Comparison of ENCODE assay signal across 8 cellular contexts in the genomic region with DNA sequence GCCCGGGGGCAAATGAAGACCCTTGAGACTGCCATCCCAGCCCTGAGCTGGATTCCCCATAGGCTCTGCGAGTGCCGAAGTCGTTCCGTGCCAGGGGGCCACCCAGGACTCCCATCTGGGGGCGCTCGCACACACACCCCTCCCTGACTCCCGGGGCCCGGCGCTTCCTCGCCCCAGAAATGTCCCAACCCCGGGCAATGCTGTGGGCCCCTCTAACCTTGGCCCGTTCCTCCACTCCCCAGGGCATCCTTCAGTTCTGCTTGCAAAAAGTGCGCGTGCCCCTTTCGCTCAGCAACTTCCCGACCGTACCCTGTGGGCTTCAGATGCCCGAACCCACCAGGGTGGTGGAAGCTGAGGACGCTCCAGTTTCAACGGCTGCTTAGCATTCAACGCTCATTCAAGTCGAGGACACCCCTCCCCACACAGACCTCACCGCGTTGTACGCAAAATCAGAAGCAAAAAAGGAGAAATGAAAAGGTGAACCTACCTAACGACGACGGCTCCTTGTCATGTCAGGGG. TPM values are rescaled to one million over a fixed set of nuclear protein-coding genes. Genes with fewer than 3 reads are reported as not detected.
DNase-seq lines count a peak whose midpoint lies in the region; ATAC-seq and TF ChIP-seq lines count a peak whose summit lies in the region.

No MANE protein-coding gene starts in this region.

- TF ChIP-seq CTCF in Panc1 (IDR thresholded peaks at IDR 0.05) (no peak), lower lobe of right lung (IDR thresholded peaks at IDR 0.05) (no peak), testis (IDR thresholded peaks at IDR 0.05) (no peak)

- peaks cover 94% of the 10 kb centered on the region for H3K4me1 ChIP-seq in CD4-positive, alpha-beta memory T cell (ENCODE audit: insufficient read depth, low read length)
- peaks cover 6% of the 10 kb centered on the region; the same call in 1 of the 2 replicates for H3K4me1 ChIP-seq in Panc1 (ENCODE audit: control insufficient read depth, insufficient read depth, low read length)
- H3K4me1 ChIP-seq in lower lobe of right lung, result peaks cover 37% of the 10 kb centered on the region
- H3K4me1 ChIP-seq in testis, result peaks cover 9% of the 10 kb centered on the region

- no TSS peak for BruUV-seq in Panc1 (replicated peaks; lab: Mats Ljungman, UMichigan)

- H3K27me3 ChIP-seq in CD4-positive, alpha-beta memory T cell (ENCODE audit: insufficient read depth, low read length), result no peaks in the 10 kb centered on the region
- H3K27me3 ChIP-seq in Panc1 (ENCODE audit: control insufficient read depth, insufficient read depth, low read length), result peaks cover 25% of the 10 kb centered on the region
- no peaks in the 10 kb centered on the region for H3K27me3 ChIP-seq in lower lobe of right lung (ENCODE audit: low read depth)
- H3K27me3 ChIP-seq in testis, result no peaks in the 10 kb centered on the region

- H3K27ac Mint-ChIP-seq in CD4-positive, alpha-beta memory T cell, result peak overlapping the region; percentile 87 to 99 (median 96)
- peak overlapping the region; percentile 89 for H3K27ac Mint-ChIP-seq in central memory CD8-positive, alpha-beta T cell (ENCODE audit: low read depth)

- H3K9me3 ChIP-seq in CD4-positive, alpha-beta memory T cell (ENCODE audit: control insufficient read depth in 1 of 2, low read length in 2 of 2), result no peaks in the 10 kb centered on the region
- no peaks in the 10 kb centered on the region for H3K9me3 ChIP-seq in Panc1 (ENCODE audit: control insufficient read depth, insufficient read depth, low read depth, low read length)
- H3K9me3 ChIP-seq in lower lobe of right lung, result no peaks in the 10 kb centered on the region
- no peaks in the 10 kb centered on the region for H3K9me3 ChIP-seq in testis

- peak overlapping the region; percentile 38 to 54 for H3K4me3 ChIP-seq in CD4-positive, alpha-beta memory T cell (ENCODE audit: low read length in 2 of 2)
- peak overlapping the region; percentile 26 to 40 for H3K4me3 ChIP-seq in Panc1 (ENCODE audit: low read depth in 2 of 2, low read length in 2 of 2)
- peak overlapping the region; percentile 64 for H3K4me3 ChIP-seq in lower lobe of right lung
- H3K4me3 ChIP-seq in testis, result peak overlapping the region; percentile 54 to 64

- H3K4me1 Mint-ChIP-seq in CD4-positive, alpha-beta memory T cell, result peaks cover 83 to 99% (median 91%) of the 10 kb centered on the region in 4 donors
- peaks cover 99% of the 10 kb centered on the region for H3K4me1 Mint-ChIP-seq in central memory CD8-positive, alpha-beta T cell

- H3K27ac ChIP-seq in CD4-positive, alpha-beta memory T cell (ENCODE audit: low read depth, low read length), result peak overlapping the region; percentile 70
- H3K27ac ChIP-seq in Panc1 (ENCODE audit: low read length) (no peak overlapping the region), lower lobe of right lung (peak overlapping the region; percentile 50), testis (peak overlapping the region in 1 of 2 donors; percentile 36)

- CTCF ChIA-PET in CD4-positive, alpha-beta memory T cell (lab: Charles Lee; ENCODE audit: partially characterized antibody), result interaction anchor here (0.7 to 13.2 kb wide), 15 partner anchors 10 to 117 kb away, joined by 3 to 245 read pairs (median 8); partner anchors contain the start of gene RIPOR2
- CTCF ChIA-PET in Panc1 (lab: Charles Lee), result no interaction called here

- in situ Hi-C loops in Panc1 (cut with HindIII; ENCODE audit: low pct_unique_long_range_greater_than_20kb, low sequenced_read_pairs), result no loop called here

- intact Hi-C loops in CD4-positive, alpha-beta memory T cell (cut with micrococcal nuclease), result loop anchor here (1.0 kb wide), 2 partner anchors 14 to 82 kb away; no protein-coding TSS in a partner anchor
- intact Hi-C loops in Panc1 (cut with micrococcal nuclease; ENCODE audit: unreplicated experiment) (no loop called here), lower lobe of right lung (cut with DNase I) (no loop called here), testis (cut with DNase I; ENCODE audit: low total_unique reads) (no loop called here)

- H3K36me3 ChIP-seq in CD4-positive, alpha-beta memory T cell (ENCODE audit: insufficient read depth, low read length), result peaks cover 34% of the 10 kb centered on the region
- no peaks in the 10 kb centered on the region for H3K36me3 ChIP-seq in Panc1 (ENCODE audit: control insufficient read depth, insufficient read depth, low read length)
- no peaks in the 10 kb centered on the region for H3K36me3 ChIP-seq in lower lobe of right lung
- no peaks in the 10 kb centered on the region for H3K36me3 ChIP-seq in testis (ENCODE audit: low read depth, missing control alignments)

- no peak for TF ChIP-seq POLR2A in testis (IDR thresholded peaks at IDR 0.05)

- no peaks in the 10 kb centered on the region for H3K27me3 Mint-ChIP-seq in CD4-positive, alpha-beta memory T cell
- no peaks in the 10 kb centered on the region for H3K27me3 Mint-ChIP-seq in central memory CD8-positive, alpha-beta T cell

- peak in 2 of 5 donors; percentile 29 to 57 for DNase-seq in CD4-positive, alpha-beta memory T cell
- DNase-seq in Panc1 (ENCODE audit: low read depth, low spot score) (no peak), lower lobe of right lung (peak; percentile 46), testis (no peak), SW480 (ENCODE audit: low spot score) (no peak)
- DNase-seq in central memory CD8-positive, alpha-beta T cell (ENCODE audit: low spot score in 2 of 2), result no peak

- peak; percentile 41 for ATAC-seq in GM21576 (IDR thresholded peaks at IDR 0.05; ENCODE audit: unreplicated experiment)
- peak; percentile 42 for ATAC-seq in Panc1
- ATAC-seq in central memory CD8-positive, alpha-beta T cell (replicated peaks; ENCODE audit: extremely low read depth, poor library complexity, severe bottlenecking), result peak; percentile 31
- ATAC-seq in lower lobe of right lung, result peak; percentile 35 to 57
- ATAC-seq in HG03439 (IDR thresholded peaks at IDR 0.05; ENCODE audit: unreplicated experiment), result no peak

- 6 to 8% methylated on average over 16 to 29 of the region's 29 CpGs for WGBS in testis, 2 donors

- H3K36me3 Mint-ChIP-seq in CD4-positive, alpha-beta memory T cell, result peaks cover 72 to 93% of the 10 kb centered on the region in 2 donors
- peaks cover 66% of the 10 kb centered on the region for H3K36me3 Mint-ChIP-seq in central memory CD8-positive, alpha-beta T cell (ENCODE audit: insufficient read depth)

- POLR2A ChIA-PET in CD4-positive, alpha-beta memory T cell (lab: Charles Lee; ENCODE audit: partially characterized antibody), result interaction anchor here (0.9 to 26.9 kb wide), 18 partner anchors 10 to 131 kb away, joined by 3 to 734 read pairs (median 6); partner anchors contain the start of gene RIPOR2
- POLR2A ChIA-PET in Panc1 (lab: Charles Lee), result no interaction called here

- peak overlapping the region; percentile 87 to 98 (median 91) for H3K4me3 Mint-ChIP-seq in CD4-positive, alpha-beta memory T cell
- H3K4me3 Mint-ChIP-seq in central memory CD8-positive, alpha-beta T cell, result peak overlapping the region; percentile 93

- peaks cover 0 to 7% (median 0%) of the 10 kb centered on the region in 8 donors for H3K9me3 Mint-ChIP-seq in CD4-positive, alpha-beta memory T cell
- H3K9me3 Mint-ChIP-seq in central memory CD8-positive, alpha-beta T cell, result no peaks in the 10 kb centered on the region

RNA-seq across cellular contexts. Expression of gene RIPOR2, which starts 25.4 kb away (rescaled TPM):
- 100 to 1,000 TPM; 420 to 432 TPM for total RNA-seq in CD4-positive, alpha-beta memory T cell
- polyA plus RNA-seq in CD4-positive, alpha-beta memory T cell, result 100 to 1,000 TPM; 431 to 458 TPM
- total RNA-seq in Panc1 (2021; ENCODE audit: unreplicated experiment) (0.54 TPM), lower lobe of right lung (38.0 TPM), testis (1 to 10 TPM; 3.7 to 10.0 TPM)
- polyA plus RNA-seq in Panc1 (2012; ENCODE audit: insufficient read length), result not detected
- 15.1 TPM for polyA plus RNA-seq in testis (ENCODE audit: insufficient read depth, low read depth, low replicate concordance)

Comparison
In these comparisons a context has a peak if more than half of its experiments do, and no peak if none do; other contexts are left out.
1. RNA of gene RIPOR2, which starts 25.4 kb away (total RNA-seq): 420 to 432 TPM in CD4-positive, alpha-beta memory T cell; 38.0 TPM in lower lobe of right lung (single experiment), 3.7 to 10.0 TPM in testis and 0.54 TPM in Panc1 (single experiment); every median in the first group is over 10 times any median in the second.
2. Peak in every context shown above with its lines, with median percentiles within 50 percentile points of each other: H3K4me3 ChIP-seq.